Comparison of ENCODE assay signal across 8 cellular contexts in genomic region chr2:87341601-87342014, GRCh38.
DNase-seq lines count a peak whose midpoint lies in the region; TF ChIP-seq lines count a peak whose summit lies in the region.
"Not testable (repeated sequence)": the region's sequence is repeated elsewhere in the genome, so short reads cannot be mapped to it uniquely, and the experiment has no call there.

No MANE protein-coding gene starts in this region.

- peak; percentile 11 for DNase-seq in G401 (ENCODE audit: low spot score)
- peak; percentile 42 for DNase-seq in NT2/D1 (ENCODE audit: low read depth, low spot score)
- DNase-seq in activated CD4-positive, alpha-beta T cell treated with anti-CD3 and anti-CD28 coated beads, Interleukin-2, amount 50 U/mL, for 24 hours (ENCODE audit: low read depth in 1 of 2, low spot score in 1 of 2), result peak; percentile 34 to 57
- DNase-seq in astrocyte of the spinal cord (ENCODE audit: low read depth, low spot score), result peak; percentile 63
- DNase-seq in foreskin fibroblast, result peak; percentile 75 to 87
- peak; percentile 68 for DNase-seq in mesenchymal stem cell
- peak; percentile 67 for DNase-seq in transverse colon

- not testable (repeated sequence) for H2BK12ac ChIP-seq in mesenchymal stem cell (ENCODE audit: low read length in 2 of 2)

- WGBS in mesenchymal stem cell, result 42% methylated on average over 17 of the region's 31 CpGs
- 20 to 26% methylated on average over 1 to 29 of the region's 31 CpGs for WGBS in transverse colon (ENCODE audit: low coverage in 1 of 2), 2 donors

- H3K9ac ChIP-seq in NT2/D1 (ENCODE audit: insufficient read length, low read depth); skeletal muscle satellite cell (ENCODE audit: low read depth, low read length): not testable (repeated sequence)
- H3K9ac ChIP-seq in mesenchymal stem cell (ENCODE audit: low read length), result peak overlapping the region; percentile 43

- not testable (repeated sequence) for H3K27me3 ChIP-seq in NT2/D1 (ENCODE audit: insufficient read depth, insufficient read length); mesenchymal stem cell (ENCODE audit: control insufficient read depth in 1 of 2, insufficient read depth in 1 of 2, low read length in 2 of 2); skeletal muscle satellite cell (ENCODE audit: control insufficient read depth, insufficient read depth, low read length); transverse colon

- TF ChIP-seq EP300 in transverse colon (IDR thresholded peaks at IDR 0.05; ENCODE audit: low read depth), result not testable (repeated sequence)

- H3K4me3 ChIP-seq in NT2/D1 (ENCODE audit: insufficient read length, low read depth); astrocyte of the spinal cord (ENCODE audit: low read depth, low read length); foreskin fibroblast (ENCODE audit: low read depth in 1 of 2, low read length in 2 of 2); mesenchymal stem cell (ENCODE audit: insufficient read depth in 1 of 2, low read depth in 1 of 2, low read length in 2 of 2); skeletal muscle satellite cell (ENCODE audit: low read length); transverse colon: not testable (repeated sequence)

- not testable (repeated sequence) for H3K36me3 ChIP-seq in NT2/D1 (ENCODE audit: insufficient read depth, insufficient read length, low read length); mesenchymal stem cell (ENCODE audit: control insufficient read depth in 1 of 2, insufficient read depth in 2 of 2, low read depth in 1 of 2, low read length in 2 of 2); skeletal muscle satellite cell (ENCODE audit: insufficient read depth, low read length); transverse colon

- not testable (repeated sequence) for H2AK5ac ChIP-seq in mesenchymal stem cell (ENCODE audit: low read length, severe bottlenecking)

- not testable (repeated sequence) for TF ChIP-seq POLR2A in transverse colon (IDR thresholded peaks at IDR 0.05)

- H2BK15ac ChIP-seq in mesenchymal stem cell (ENCODE audit: low read depth, poor library complexity, severe bottlenecking), result not testable (repeated sequence)

- not testable (repeated sequence) for H3K79me1 ChIP-seq in mesenchymal stem cell (replicated peaks; ENCODE audit: low read length, poor library complexity, severe bottlenecking)

- H3K4me1 ChIP-seq in NT2/D1 (ENCODE audit: insufficient read depth, insufficient read length); mesenchymal stem cell (ENCODE audit: control insufficient read depth, insufficient read depth, low read depth, low read length); skeletal muscle satellite cell (ENCODE audit: control insufficient read depth, insufficient read depth, low read length); transverse colon: not testable (repeated sequence)

- H2AFZ ChIP-seq in mesenchymal stem cell (ENCODE audit: low read depth, low read length), result not testable (repeated sequence)

- in situ Hi-C loops in G401 (cut with HindIII; ENCODE audit: low sequenced_read_pairs); astrocyte of the spinal cord (cut with HindIII; ENCODE audit: low sequenced_read_pairs); transverse colon (cut with MboI; ENCODE audit: low pct_ligation_motif_present in 1 of 4, low pct_unique_long_range_greater_than_20kb in 1 of 4, low sequenced_read_pairs in 3 of 4): not testable (repeated sequence)

- not testable (repeated sequence) for H3K27ac ChIP-seq in mesenchymal stem cell (ENCODE audit: low read length, poor library complexity, severe bottlenecking); transverse colon

- not testable (repeated sequence) for H3K14ac ChIP-seq in mesenchymal stem cell (ENCODE audit: low read length in 2 of 2)

- intact Hi-C loops in transverse colon (cut with DNase I; ENCODE audit: low total_unique reads), result not testable (repeated sequence)

- not testable (repeated sequence) for H3K9me3 ChIP-seq in NT2/D1 (ENCODE audit: insufficient read depth, low read length); mesenchymal stem cell (ENCODE audit: control insufficient read depth, low read length); skeletal muscle satellite cell (replicated peaks; ENCODE audit: low read length); transverse colon

- H3K4ac ChIP-seq in mesenchymal stem cell (ENCODE audit: low read depth in 1 of 2, low read length in 2 of 2), result peak overlapping the region in 1 of 2 experiments; percentile 35

- peak; percentile 37 for TF ChIP-seq CTCF in astrocyte of the spinal cord (IDR thresholded peaks at IDR 0.05; ENCODE audit: low read depth, low read length)
- TF ChIP-seq CTCF in foreskin fibroblast (IDR thresholded peaks at IDR 0.05; ENCODE audit: low read depth, low read length), result peak; percentile 31
- TF ChIP-seq CTCF in transverse colon (IDR thresholded peaks at IDR 0.05), result peak in 4 of 5 experiments; percentile 55 to 67 (median 59)

- peak overlapping the region; percentile 9 for H3K4me2 ChIP-seq in mesenchymal stem cell (ENCODE audit: low read length, poor library complexity, severe bottlenecking)
- peak overlapping the region; percentile 58 for H3K4me2 ChIP-seq in skeletal muscle satellite cell (ENCODE audit: low read length)

- not testable (repeated sequence) for H2BK5ac ChIP-seq in mesenchymal stem cell (ENCODE audit: low read depth, low read length, poor library complexity, severe bottlenecking)

- H4K91ac ChIP-seq in mesenchymal stem cell (ENCODE audit: low read length), result peak overlapping the region; percentile 43

- peak overlapping the region; percentile 75 for H4K8ac ChIP-seq in mesenchymal stem cell (ENCODE audit: low read length)

- not testable (repeated sequence) for H3K18ac ChIP-seq in mesenchymal stem cell (ENCODE audit: low read depth in 1 of 2, low read length in 2 of 2)

- H3K23ac ChIP-seq in mesenchymal stem cell (ENCODE audit: low read length in 2 of 2), result not testable (repeated sequence)

- not testable (repeated sequence) for H2BK120ac ChIP-seq in mesenchymal stem cell (ENCODE audit: low read depth, low read length)

Comparison
In these comparisons a context has a peak if more than half of its experiments do, and no peak if none do; other contexts are left out.
1. DNase-seq: peak in every context shown above with its lines; median percentile 81 in foreskin fibroblast; 68 in mesenchymal stem cell; 67 in transverse colon; 63 in astrocyte of the spinal cord; 46 in activated CD4-positive, alpha-beta T cell treated with anti-CD3 and anti-CD28 coated beads, Interleukin-2, amount 50 U/mL, for 24 hours; 42 in NT2/D1; 11 in G401.